In the genomic region with DNA sequence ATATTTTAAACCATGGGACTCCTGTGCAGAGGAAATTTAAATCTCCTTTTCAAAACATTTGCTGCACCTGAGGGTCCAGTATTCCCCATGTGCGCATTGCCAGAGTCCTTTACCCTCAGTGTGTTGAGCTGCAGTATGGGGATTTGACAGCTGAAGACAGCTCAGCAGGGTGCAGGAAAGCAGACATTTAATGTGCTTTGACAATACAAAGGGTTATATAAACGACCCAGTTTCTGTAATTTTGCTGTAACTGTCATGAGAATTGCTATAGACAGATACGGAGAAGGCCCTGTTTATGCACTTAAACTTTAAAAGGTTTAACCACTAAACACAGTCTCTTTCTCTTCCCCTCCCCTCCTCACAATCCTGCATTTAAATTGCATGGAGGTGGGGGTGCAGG, we compare ENCODE assay signal across 16 cellular contexts.
"Had no signal": no experiment of that assay in that cellular context is flagged by ENCODE, and none has a peak within 500 bp of the region (broad histone marks: within the 10 kb centered on the region; RNA-seq: fewer than 3 reads in every experiment).

No MANE protein-coding gene starts in this region.

- DNase-seq: activated CD4-positive, alpha-beta memory T cell treated with anti-CD3 and anti-CD28 coated beads for 36 hours; activated CD4-positive, CD25-positive, alpha-beta regulatory T cell treated with anti-CD3 and anti-CD28 coated beads, Interleukin-2, amount 50 U/mL, for 72 hours; activated gamma-delta T cell treated with Interleukin-2 at 50 U/mL for 16 hours; activated naive CD8-positive, alpha-beta T cell treated with anti-CD3 and anti-CD28 coated beads, Interleukin-2, amount 10 ng/mL, durations not matched to agents 7 days and 5 days; aorta; esophagus squamous epithelium; foreskin fibroblast; psoas muscle; spleen; stimulated activated CD4-positive, alpha-beta T cell treated with anti-CD3 and anti-CD28 coated beads, Interleukin-1b, Interleukin-23, amount 100 ng/mL, for 48 hours; tibial artery had no signal

- H3K9me3 ChIP-seq: esophagus squamous epithelium, psoas muscle, spleen, tibial artery had no signal

- H3K4me3 Mint-ChIP-seq: activated CD4-positive, alpha-beta memory T cell treated with anti-CD3 and anti-CD28 coated beads for 36 hours; activated naive CD8-positive, alpha-beta T cell treated with anti-CD3 and anti-CD28 coated beads, Interleukin-2, amount 10 ng/mL, durations not matched to agents 7 days and 5 days; memory B cell; natural killer cell treated with Interleukin-12 subunit alpha and Interleukin-12 subunit beta and Interleukin-15 and Interleukin-18, amount 100 ng/mL, for 72 hours; stimulated activated memory B cell treated with anti-CD40 and anti-IgM and Interleukin-4, amounts not matched to agents 10 μg/mL and 1 μg/mL and 100 μg/mL, for 72 hours had no signal

- FAIRE-seq: bronchial epithelial cell, islet of Langerhans had no signal

- H3K27ac ChIP-seq: esophagus squamous epithelium, psoas muscle, spleen, tibial artery had no signal

- H3K27ac Mint-ChIP-seq: activated CD4-positive, alpha-beta memory T cell treated with anti-CD3 and anti-CD28 coated beads for 36 hours; activated naive CD8-positive, alpha-beta T cell treated with anti-CD3 and anti-CD28 coated beads, Interleukin-2, amount 10 ng/mL, durations not matched to agents 7 days and 5 days; memory B cell; natural killer cell treated with Interleukin-12 subunit alpha and Interleukin-12 subunit beta and Interleukin-15 and Interleukin-18, amount 100 ng/mL, for 72 hours; stimulated activated memory B cell treated with anti-CD40 and anti-IgM and Interleukin-4, amounts not matched to agents 10 μg/mL and 1 μg/mL and 100 μg/mL, for 72 hours had no signal

- H3K27me3 ChIP-seq: esophagus squamous epithelium, tibial artery had no signal

- H3K36me3 ChIP-seq: esophagus squamous epithelium, spleen, tibial artery had no signal

- H3K27me3 Mint-ChIP-seq: activated naive CD8-positive, alpha-beta T cell treated with anti-CD3 and anti-CD28 coated beads, Interleukin-2, amount 10 ng/mL, durations not matched to agents 7 days and 5 days had no signal

- H3K36me3 Mint-ChIP-seq: activated naive CD8-positive, alpha-beta T cell treated with anti-CD3 and anti-CD28 coated beads, Interleukin-2, amount 10 ng/mL, durations not matched to agents 7 days and 5 days; memory B cell; natural killer cell treated with Interleukin-12 subunit alpha and Interleukin-12 subunit beta and Interleukin-15 and Interleukin-18, amount 100 ng/mL, for 72 hours; stimulated activated memory B cell treated with anti-CD40 and anti-IgM and Interleukin-4, amounts not matched to agents 10 μg/mL and 1 μg/mL and 100 μg/mL, for 72 hours had no signal

- H3K9me3 Mint-ChIP-seq: activated CD4-positive, alpha-beta memory T cell treated with anti-CD3 and anti-CD28 coated beads for 36 hours; memory B cell; natural killer cell treated with Interleukin-12 subunit alpha and Interleukin-12 subunit beta and Interleukin-15 and Interleukin-18, amount 100 ng/mL, for 72 hours; stimulated activated memory B cell treated with anti-CD40 and anti-IgM and Interleukin-4, amounts not matched to agents 10 μg/mL and 1 μg/mL and 100 μg/mL, for 72 hours had no signal

- H3K4me3 ChIP-seq: esophagus squamous epithelium, psoas muscle, spleen, tibial artery had no signal
